ENCODE assay signal across 8 cellular contexts in genomic region chr21:7745100-7745450, GRCh38.
A peak's percentile ranks its signal among the peaks of the same experiment; 100 is the strongest.
DNase-seq lines count a peak whose midpoint lies in the region; ATAC-seq and TF ChIP-seq lines count a peak whose summit lies in the region.
"Not testable (repeated sequence)": the region's sequence is repeated elsewhere in the genome, so short reads cannot be mapped to it uniquely, and the experiment has no call there.

No MANE protein-coding gene starts in this region.

- WGBS in heart left ventricle, 4 donors = no CpG with 5 or more reads among the region's 33 CpGs

- ATAC-seq in DND-41 (ENCODE audit: insufficient read depth, low read depth) (peak; percentile 75), GM19324 (IDR thresholded peaks at IDR 0.05; ENCODE audit: low FRiP score, unreplicated experiment) (peak; percentile 89), GM21576 (IDR thresholded peaks at IDR 0.05; ENCODE audit: unreplicated experiment) (peak; percentile 75), HG02885 (IDR thresholded peaks at IDR 0.05; ENCODE audit: poor library complexity, unreplicated experiment) (peak; percentile 75), HG03354 (IDR thresholded peaks at IDR 0.05; ENCODE audit: poor library complexity, severe bottlenecking, unreplicated experiment) (peak; percentile 83), activated B cell treated with CpG ODN at 0.5 μM for 24 hours (ENCODE audit: low read depth) (peak; percentile 78), heart left ventricle (peak; percentile 25 to 82 (median 76)), sciatic nerve (peak; percentile 76)

- not testable (repeated sequence) for H3K36me3 ChIP-seq in DND-41 (ENCODE audit: insufficient read depth, low read length); heart left ventricle

- H3K9me3 Mint-ChIP-seq in activated B cell treated with CpG ODN at 0.5 μM for 24 hours = not testable (repeated sequence)

- not testable (repeated sequence) for H3K27ac Mint-ChIP-seq in activated B cell treated with CpG ODN at 0.5 μM for 24 hours

- not testable (repeated sequence) for TF ChIP-seq POLR2A in heart left ventricle (IDR thresholded peaks at IDR 0.05)

- not testable (repeated sequence) for H3K4me3 Mint-ChIP-seq in activated B cell treated with CpG ODN at 0.5 μM for 24 hours

- CTCF ChIA-PET in activated B cell treated with CpG ODN at 0.5 μM for 24 hours (lab: Charles Lee) = not testable (repeated sequence)

- H2AFZ ChIP-seq in DND-41 (ENCODE audit: low read depth, low read length) = not testable (repeated sequence)

- H3K9me3 ChIP-seq in DND-41 (ENCODE audit: insufficient read depth, low read length, severe bottlenecking); heart left ventricle: not testable (repeated sequence)

- not testable (repeated sequence) for TF ChIP-seq CTCF in DND-41 (IDR thresholded peaks at IDR 0.05; ENCODE audit: borderline replicate concordance, extremely low read depth, low read length, poor library complexity, severe bottlenecking); activated B cell treated with CpG ODN at 0.5 μM for 24 hours (IDR thresholded peaks at IDR 0.05); heart left ventricle (IDR thresholded peaks at IDR 0.05)

- not testable (repeated sequence) for H3K27ac ChIP-seq in DND-41 (ENCODE audit: low read length); heart left ventricle

- not testable (repeated sequence) for H4K20me1 ChIP-seq in DND-41 (ENCODE audit: insufficient read depth, low read length)

- not testable (repeated sequence) for H3K4me1 Mint-ChIP-seq in activated B cell treated with CpG ODN at 0.5 μM for 24 hours

- H3K4me3 ChIP-seq in DND-41 (ENCODE audit: low read depth in 1 of 2, low read length in 2 of 2); heart left ventricle: not testable (repeated sequence)

- H3K4me1 ChIP-seq in DND-41 (ENCODE audit: insufficient read depth, low read length); heart left ventricle: not testable (repeated sequence)

- intact Hi-C loops in activated B cell treated with CpG ODN at 0.5 μM for 24 hours (cut with micrococcal nuclease); heart left ventricle (cut with DNase I); sciatic nerve (cut with DNase I): not testable (repeated sequence)

- H3K9ac ChIP-seq in DND-41 (ENCODE audit: low read depth, low read length) = not testable (repeated sequence)

- not testable (repeated sequence) for H3K79me2 ChIP-seq in DND-41 (ENCODE audit: insufficient read depth, low read length)

- not testable (repeated sequence) for H3K27me3 ChIP-seq in DND-41 (ENCODE audit: insufficient read depth, low read length, poor library complexity); heart left ventricle

- not testable (repeated sequence) for DNase-seq in DND-41; activated B cell treated with CpG ODN at 0.5 μM for 24 hours; heart left ventricle; sciatic nerve (ENCODE audit: low spot score)

- not testable (repeated sequence) for H3K4me2 ChIP-seq in DND-41 (ENCODE audit: insufficient read depth, low read length)

- POLR2A ChIA-PET in activated B cell treated with CpG ODN at 0.5 μM for 24 hours (lab: Charles Lee) = not testable (repeated sequence)

- not testable (repeated sequence) for H3K36me3 Mint-ChIP-seq in activated B cell treated with CpG ODN at 0.5 μM for 24 hours (ENCODE audit: low read depth)

- not testable (repeated sequence) for H3K27me3 Mint-ChIP-seq in activated B cell treated with CpG ODN at 0.5 μM for 24 hours
